Comparison of ENCODE assay signal across 8 cellular contexts in genomic region chr10:128150045-128150493, GRCh38. TPM values are rescaled to one million over a fixed set of nuclear protein-coding genes. Genes with fewer than 3 reads are reported as not detected.
DNase-seq lines count a peak whose midpoint lies in the region; TF ChIP-seq lines count a peak whose summit lies in the region.

No MANE protein-coding gene starts in this region.

- H3K9ac ChIP-seq in parathyroid adenoma: no peak overlapping the region

- H3K9me3 ChIP-seq in parathyroid adenoma (ENCODE audit: control insufficient read depth, low read length) (no peaks in the 10 kb centered on the region), thyroid gland (no peaks in the 10 kb centered on the region)

- H3K27me3 ChIP-seq in parathyroid adenoma (ENCODE audit: control insufficient read depth, insufficient read depth, low read length) (no peaks in the 10 kb centered on the region), thyroid gland (no peaks in the 10 kb centered on the region)

- peak; percentile 100 for TF ChIP-seq CTCF in GM20000 (IDR thresholded peaks at IDR 0.05; ENCODE audit: extremely low read depth, missing control alignments)
- TF ChIP-seq CTCF in parathyroid adenoma (IDR thresholded peaks at IDR 0.05): peak; percentile 58
- TF ChIP-seq CTCF in thyroid gland (IDR thresholded peaks at IDR 0.05): peak in 5 of 6 experiments; percentile 29 to 88 (median 70)

- TF ChIP-seq POLR2A in thyroid gland (IDR thresholded peaks at IDR 0.05): no peak

- H3K36me3 ChIP-seq in parathyroid adenoma (ENCODE audit: control insufficient read depth, insufficient read depth, low read length) (no peaks in the 10 kb centered on the region), thyroid gland (no peaks in the 10 kb centered on the region)

- peak overlapping the region; percentile 79 for H3K4me2 ChIP-seq in parathyroid adenoma (ENCODE audit: low read length)

- no peaks in the 10 kb centered on the region for H3K79me2 ChIP-seq in parathyroid adenoma

- 2 to 15% methylated on average over 12 to 37 of the region's 53 CpGs for WGBS in thyroid gland, 2 donors

- H2AFZ ChIP-seq in parathyroid adenoma: peak overlapping the region; percentile 58

- intact Hi-C loops in head of caudate nucleus (cut with DNase I): no loop called here
- intact Hi-C loops in thyroid gland (cut with DNase I): no loop called here

- H3K4me3 ChIP-seq in parathyroid adenoma (ENCODE audit: low read depth, low read length) (peak overlapping the region; percentile 26), thyroid gland (replicated peaks in 1 of 3) (peak overlapping the region in 1 of 3 donors; percentile 30)

- no peaks in the 10 kb centered on the region for H3K4me1 ChIP-seq in parathyroid adenoma
- H3K4me1 ChIP-seq in thyroid gland: peaks cover 0 to 6% of the 10 kb centered on the region in 2 donors

- DNase-seq in COLO668 (lab: John Stamatoyannopoulos, UW; ENCODE audit: unreplicated experiment) (peak; percentile 57), GM20000 (ENCODE audit: low spot score) (peak; percentile 97), HT1080 (ENCODE audit: low read depth) (peak; percentile 50), RPMI8226 (peak; percentile 55), head of caudate nucleus (peak; percentile 8 to 86 (median 70)), thyroid gland (peak; percentile 44 to 48)
- DNase-seq in activated naive CD4-positive, alpha-beta T cell treated with Interleukin-2 at 50 U/mL for 16 hours: peak; percentile 79

- H3K27ac ChIP-seq in parathyroid adenoma: no peak overlapping the region
- H3K27ac ChIP-seq in thyroid gland: no peak overlapping the region

RNA-seq across cellular contexts. Expression of gene MKI67, which starts 23.8 kb away (rescaled TPM):
- 57.1 and 64.9 TPM in 2 replicates for total RNA-seq in HT1080 (2014; rRNA removed; shearing (Covaris generic))
- polyA plus RNA-seq in HT1080 (2015; cell fraction: cytosol; rRNA removed): 21.2 and 24.6 TPM in 2 replicates
- polyA plus RNA-seq in HT1080 (2015; cell fraction: nucleus; rRNA removed): 102 and 116 TPM in 2 replicates
- total RNA-seq in thyroid gland: 1 to 10 TPM in 2 of 4 donors, under 1 TPM in 2; 0.24 to 1.9 (median 0.76) TPM

Comparison
In these comparisons a context has a peak if more than half of its experiments do, and no peak if none do; other contexts are left out.
1. DNase-seq: peak in every context shown above with its lines; median percentile 97 in GM20000; 79 in activated naive CD4-positive, alpha-beta T cell treated with Interleukin-2 at 50 U/mL for 16 hours; 70 in head of caudate nucleus; 57 in COLO668; 55 in RPMI8226; 50 in HT1080; 46 in thyroid gland.
2. RNA of gene MKI67, which starts 23.8 kb away (total RNA-seq): 57.1 to 64.9 TPM in HT1080; 0.24 to 1.9 TPM in thyroid gland; every median in the first group is over 10 times any median in the second.
3. Peak in every context shown above with its lines, with median percentiles within 50 percentile points of each other: CTCF ChIP-seq.